ENCODE assay signal across 11 cellular contexts in genomic region chr5:150112211-150113046, GRCh38. TPM values are rescaled to one million over a fixed set of nuclear protein-coding genes. Genes with fewer than 3 reads are reported as not detected.
A peak's percentile ranks its signal among the peaks of the same experiment; 100 is the strongest.
DNase-seq lines count a peak whose midpoint lies in the region; ATAC-seq, FAIRE-seq and TF ChIP-seq lines count a peak whose summit lies in the region.
"Had no signal": no experiment of that assay in that cellular context is flagged by ENCODE, and none has a peak within 500 bp of the region (broad histone marks: within the 10 kb centered on the region; RNA-seq: fewer than 3 reads in every experiment).

No MANE protein-coding gene starts in this region.

- peaks cover 32% of the 10 kb centered on the region for H3K27me3 Mint-ChIP-seq in stimulated activated memory B cell treated with anti-CD40 and anti-IgM and Interleukin-4, amounts not matched to agents 10 μg/mL and 1 μg/mL and 100 μg/mL, for 72 hours

- H3K9me3 ChIP-seq in HAP-1 (no peaks in the 10 kb centered on the region), K562 (replicated peaks; ENCODE audit: control insufficient read depth, insufficient read depth, low read depth, low read length) (no peaks in the 10 kb centered on the region), kidney (ENCODE audit: control insufficient read depth in 1 of 2, low read length in 2 of 2) (no peaks in the 10 kb centered on the region), tibial nerve (no peaks in the 10 kb centered on the region)

- intact Hi-C loops in K562 (cut with micrococcal nuclease) (loop anchor here (10.0 kb wide), 1 partner anchor 88 kb away; no protein-coding TSS in a partner anchor), kidney (cut with DNase I) (no loop called here)

- no peaks in the 10 kb centered on the region for H3K36me3 Mint-ChIP-seq in stimulated activated memory B cell treated with anti-CD40 and anti-IgM and Interleukin-4, amounts not matched to agents 10 μg/mL and 1 μg/mL and 100 μg/mL, for 72 hours
- H3K36me3 Mint-ChIP-seq: WTC11 had no signal

- H3K79me2 ChIP-seq in K562 (ENCODE audit: control insufficient read depth, insufficient read depth, low read length), result no peaks in the 10 kb centered on the region

- CTCF ChIA-PET in K562 (lab: Yijun Ruan, JAX; ENCODE audit: low intra/inter-chr PET ratio), result no interaction called here

- TF ChIP-seq RAD21 in K562 (CRISPR knock-in tag; conservative IDR thresholded peaks at IDR 0.05 in 1 of 2, IDR thresholded peaks at IDR 0.05 in 1 of 2), result no peak

- no peak overlapping the region for H3K4me3 Mint-ChIP-seq in stimulated activated memory B cell treated with anti-CD40 and anti-IgM and Interleukin-4, amounts not matched to agents 10 μg/mL and 1 μg/mL and 100 μg/mL, for 72 hours
- H3K4me3 Mint-ChIP-seq: effector memory CD8-positive, alpha-beta T cell; WTC11 had no signal

- H3K4me3 ChIP-seq in HAP-1 (no peak overlapping the region), K562 (no peak overlapping the region), kidney (ENCODE audit: low read length in 2 of 2) (no peak overlapping the region), tibial nerve (no peak overlapping the region)

- H3K4me2 ChIP-seq in K562 (ENCODE audit: insufficient read depth, low read length), result no peak overlapping the region

- peak; percentile 76 to 84 for DNase-seq in HAP-1 (ENCODE audit: low spot score in 2 of 2)
- peak in 1 of 4 experiments; percentile 7 for DNase-seq in K562 (ENCODE audit: extremely low read depth in 1 of 4, low spot score in 3 of 4)
- DNase-seq in kidney, result peak; percentile 82
- peak; percentile 26 to 33 for DNase-seq in tibial nerve (ENCODE audit: low spot score in 2 of 2)
- DNase-seq in stimulated activated CD4-positive, alpha-beta T cell treated with anti-CD3 and anti-CD28 coated beads, Interleukin-2, amount 100 ng/mL, for 48 hours, result no peak
- no peak for DNase-seq in NCI-H1105 treated with DMSO at 0.1 percent for 48 hours (lab: John Stamatoyannopoulos, UW)
- DNase-seq: effector memory CD8-positive, alpha-beta T cell; KBM-7 had no signal

- BruUV-seq in K562 (replicated peaks; lab: Mats Ljungman, UMichigan), result no TSS peak

- no peak for TF ChIP-seq POLR2A in K562 (conservative IDR thresholded peaks at IDR 0.05)
- no peak for TF ChIP-seq POLR2A in tibial nerve (IDR thresholded peaks at IDR 0.05)

- no peak overlapping the region for H3K27ac Mint-ChIP-seq in stimulated activated memory B cell treated with anti-CD40 and anti-IgM and Interleukin-4, amounts not matched to agents 10 μg/mL and 1 μg/mL and 100 μg/mL, for 72 hours
- H3K27ac Mint-ChIP-seq: effector memory CD8-positive, alpha-beta T cell had no signal

- no peak overlapping the region for H3K27ac ChIP-seq in K562 (ENCODE audit: extremely low read depth, low read depth, low read length)
- H3K27ac ChIP-seq in kidney (ENCODE audit: low read depth in 2 of 2, low read length in 2 of 2), result peak overlapping the region in 1 of 2 donors; percentile 1
- H3K27ac ChIP-seq in tibial nerve, result peak overlapping the region; percentile 36 to 88 (median 65)

- POLR2A ChIA-PET in K562 (lab: Yijun Ruan, JAX), result interaction anchor here (1.7 kb wide), 1 partner anchor 9 kb away, joined by 5 read pairs; no protein-coding TSS in a partner anchor

- 0 out of 2 replicates have a peak overlapping the region, but pooled peaks have one; percentile 3 for H2AFZ ChIP-seq in K562 (ENCODE audit: low read depth, low read length)

- H3K4me1 Mint-ChIP-seq in stimulated activated memory B cell treated with anti-CD40 and anti-IgM and Interleukin-4, amounts not matched to agents 10 μg/mL and 1 μg/mL and 100 μg/mL, for 72 hours, result peaks cover 10% of the 10 kb centered on the region

- H3K27me3 ChIP-seq in HAP-1 (ENCODE audit: low read depth), result no peaks in the 10 kb centered on the region
- no peaks in the 10 kb centered on the region for H3K27me3 ChIP-seq in K562 (ENCODE audit: control insufficient read depth in 2 of 2, insufficient read depth in 2 of 2, low read length in 2 of 2)
- no peaks in the 10 kb centered on the region for H3K27me3 ChIP-seq in tibial nerve

- H3K9me1 ChIP-seq in K562 (ENCODE audit: control insufficient read depth, insufficient read depth, low read length), result no peaks in the 10 kb centered on the region

- in situ Hi-C loops in HAP-1 (cut with MboI; ENCODE audit: low sequenced_read_pairs) (no loop called here), K562 (cut with MboI) (no loop called here)

- H3K4me1 ChIP-seq in HAP-1 (peaks cover 12% of the 10 kb centered on the region), K562 (replicated peaks in 1 of 2; ENCODE audit: control insufficient read depth in 2 of 2, insufficient read depth in 2 of 2, low read length in 2 of 2) (peaks cover 21 to 41% of the 10 kb centered on the region in 2 experiments; a peak in 4 of 5 replicates), kidney (ENCODE audit: control insufficient read depth in 1 of 2, insufficient read depth in 1 of 2, low read depth in 1 of 2, low read length in 2 of 2) (peaks cover 0 to 4% of the 10 kb centered on the region in 2 donors), tibial nerve (peaks cover 0 to 56% (median 13%) of the 10 kb centered on the region in 4 donors)

- no peaks in the 10 kb centered on the region for H3K36me3 ChIP-seq in HAP-1 (replicated peaks)
- no peaks in the 10 kb centered on the region for H3K36me3 ChIP-seq in K562 (ENCODE audit: control insufficient read depth, insufficient read depth, low read length)
- no peaks in the 10 kb centered on the region for H3K36me3 ChIP-seq in kidney (ENCODE audit: control insufficient read depth in 1 of 2, insufficient read depth in 2 of 2, low read length in 2 of 2)
- peaks cover 0 to 36% (median 0%) of the 10 kb centered on the region in 3 donors for H3K36me3 ChIP-seq in tibial nerve

- no peaks in the 10 kb centered on the region for H3K9me3 Mint-ChIP-seq in stimulated activated memory B cell treated with anti-CD40 and anti-IgM and Interleukin-4, amounts not matched to agents 10 μg/mL and 1 μg/mL and 100 μg/mL, for 72 hours
- H3K9me3 Mint-ChIP-seq: effector memory CD8-positive, alpha-beta T cell; WTC11 had no signal

- no peak for FAIRE-seq in K562 (lab: Jason Lieb, UNC)
- no peak for FAIRE-seq in kidney (lab: Jason Lieb, UNC)
- FAIRE-seq: GM19239 had no signal

- H4K20me1 ChIP-seq in K562 (replicated peaks; ENCODE audit: control insufficient read depth, insufficient read depth, low read length), result 0 out of 2 replicates have a peak, but pooled peaks cover 3% of the 10 kb centered on the region

- no peak for TF ChIP-seq CTCF in K562 (IDR thresholded peaks at IDR 0.05 in 2 of 3, conservative IDR thresholded peaks at IDR 0.05 in 1 of 3; ENCODE audit: insufficient read depth in 2 of 3, low read depth in 1 of 3, low read length in 3 of 3)
- TF ChIP-seq CTCF in kidney (IDR thresholded peaks at IDR 0.05; ENCODE audit: borderline replicate concordance, extremely low read depth, insufficient read depth), result no peak
- no peak for TF ChIP-seq CTCF in tibial nerve (IDR thresholded peaks at IDR 0.05)

- no peak overlapping the region; a peak in 2 of 4 replicates for H3K9ac ChIP-seq in K562 (ENCODE audit: insufficient read depth in 1 of 2, low read depth in 2 of 2, low read length in 2 of 2)
- no peak overlapping the region for H3K9ac ChIP-seq in kidney (ENCODE audit: low read length in 2 of 2)

- no peak for TF ChIP-seq EP300 in K562 (IDR thresholded peaks at IDR 0.05; ENCODE audit: low read length)
- no peak for TF ChIP-seq EP300 in tibial nerve (IDR thresholded peaks at IDR 0.05)

- WGBS in K562 (ENCODE audit: insufficient coverage, low coverage, missing lambda C conversion rate), result 50% methylated on average over 6 of the region's 6 CpGs
- WGBS in tibial nerve, 2 donors, result 12 to 24% methylated on average over 6 of the region's 6 CpGs

- no peak for ATAC-seq in K562
- ATAC-seq in stimulated activated memory B cell treated with anti-CD40 and anti-IgM and Interleukin-4, amounts not matched to agents 10 μg/mL and 1 μg/mL and 100 μg/mL, for 72 hours, result no peak
- ATAC-seq: effector memory CD8-positive, alpha-beta T cell had no signal

RNA-seq across cellular contexts. Expression of gene CSF1R, which starts 26.1 kb away (rescaled TPM):
- total RNA-seq in K562 (2011; cell fraction: chromatin; rRNA removed; ENCODE audit: low replicate concordance), result not detected in 2 replicates
- total RNA-seq in K562 (2011; cell fraction: nucleolus; rRNA removed), result not detected in 2 replicates
- not detected in 2 replicates for total RNA-seq in K562 (2011; cell fraction: nucleoplasm; rRNA removed)
- total RNA-seq in K562 (2014; rRNA removed), result not detected in 2 replicates
- total RNA-seq in K562 (2014; rRNA removed; fragmentation: Illumina TruSeq; extraction: Trizol), result not detected in 2 replicates
- total RNA-seq in K562 (2015; rRNA removed; fragmentation: Illumina TruSeq; extraction: Trizol), result not detected in 2 replicates
- 0.20 and 0.22 TPM in 2 replicates for total RNA-seq in K562 (2021)
- 0.03 TPM in 1 of 2 replicates, not detected in the other for polyA plus RNA-seq in K562 (2011; rRNA removed)
- 0.03 TPM in 1 of 2 replicates, not detected in the other for polyA plus RNA-seq in K562 (2011; cell fraction: cytosol; rRNA removed)
- polyA plus RNA-seq in K562 (2011; cell fraction: nucleus; rRNA removed), result 0.13 TPM in 1 of 2 replicates, not detected in the other
- polyA plus RNA-seq in K562 (2012), result 0.12 TPM in 1 of 2 replicates, not detected in the other
- not detected in 2 replicates for polyA plus RNA-seq in K562 (2014; fragmentation: Illumina TruSeq; extraction: Trizol)
- polyA plus RNA-seq in K562 (2014; fragmentation: Nextera tagmentation; extraction: Ambion mirVana), result not detected
- 0.64 TPM in 1 of 2 replicates, not detected in the other for polyA plus RNA-seq in K562 (2014; rRNA removed)
- polyA minus RNA-seq in K562 (2011; rRNA and poly(A)+ RNA removed), result 0.39 TPM in 1 of 2 replicates, not detected in the other
- polyA minus RNA-seq in K562 (2011; cell fraction: cytosol; rRNA and poly(A)+ RNA removed), result not detected in 2 replicates
- not detected in 2 replicates for polyA minus RNA-seq in K562 (2011; cell fraction: nucleus; rRNA and poly(A)+ RNA removed)
- total RNA-seq in kidney, result 55.8 TPM
- polyA plus RNA-seq in kidney (ENCODE audit: insufficient read depth, low read depth, low replicate concordance), result 7.5 TPM
- 10 to 100 TPM; 35.4 to 57.9 (median 45.3) TPM for total RNA-seq in tibial nerve

RNA-seq across cellular contexts. Expression of gene PDGFRB, which starts 43.2 kb away (rescaled TPM):
- 2.1 and 7.7 TPM in 2 replicates for total RNA-seq in K562 (2011; cell fraction: chromatin; rRNA removed; ENCODE audit: low replicate concordance)
- total RNA-seq in K562 (2011; cell fraction: nucleolus; rRNA removed), result 1.8 and 5.2 TPM in 2 replicates
- 3.0 and 3.6 TPM in 2 replicates for total RNA-seq in K562 (2011; cell fraction: nucleoplasm; rRNA removed)
- total RNA-seq in K562 (2014; rRNA removed) (0.09 TPM in 1 of 2 replicates, not detected in the other), K562 (2014; rRNA removed; fragmentation: Illumina TruSeq; extraction: Trizol) (0.07 and 0.13 TPM in 2 replicates), K562 (2015; rRNA removed; fragmentation: Illumina TruSeq; extraction: Trizol) (not detected in 2 replicates), K562 (2021) (0.51 and 0.86 TPM in 2 replicates), kidney (104 TPM), tibial nerve (100 to 1,000 TPM; 171 to 354 (median 217) TPM)
- polyA plus RNA-seq in K562 (2011; rRNA removed) (1.1 and 1.5 TPM in 2 replicates), K562 (2014; fragmentation: Illumina TruSeq; extraction: Trizol) (0.03 and 0.09 TPM in 2 replicates), K562 (2014; fragmentation: Nextera tagmentation; extraction: Ambion mirVana) (not detected), K562 (2014; rRNA removed) (0.01 and 0.07 TPM in 2 replicates), kidney (ENCODE audit: insufficient read depth, low read depth, low replicate concordance) (50.4 TPM)
- 0.71 and 1.6 TPM in 2 replicates for polyA plus RNA-seq in K562 (2011; cell fraction: cytosol; rRNA removed)
- polyA plus RNA-seq in K562 (2011; cell fraction: nucleus; rRNA removed), result 2.5 and 3.8 TPM in 2 replicates
- 0.14 and 0.29 TPM in 2 replicates for polyA plus RNA-seq in K562 (2012)
- 0.48 and 1.0 TPM in 2 replicates for polyA minus RNA-seq in K562 (2011; rRNA and poly(A)+ RNA removed)
- polyA minus RNA-seq in K562 (2011; cell fraction: cytosol; rRNA and poly(A)+ RNA removed), result 2.6 and 3.1 TPM in 2 replicates
- polyA minus RNA-seq in K562 (2011; cell fraction: nucleus; rRNA and poly(A)+ RNA removed), result 1.5 and 3.9 TPM in 2 replicates

RNA-seq across cellular contexts. Expression of gene CDX1, which starts 54.1 kb away (rescaled TPM):
- total RNA-seq in K562 (2011; cell fraction: chromatin; rRNA removed; ENCODE audit: low replicate concordance), result not detected in 2 replicates
- total RNA-seq in K562 (2011; cell fraction: nucleolus; rRNA removed), result not detected in 2 replicates
- total RNA-seq in K562 (2011; cell fraction: nucleoplasm; rRNA removed), result not detected in 2 replicates
- total RNA-seq in K562 (2014; rRNA removed) (not detected in 2 replicates), K562 (2014; rRNA removed; fragmentation: Illumina TruSeq; extraction: Trizol) (not detected in 2 replicates), K562 (2015; rRNA removed; fragmentation: Illumina TruSeq; extraction: Trizol) (not detected in 2 replicates), K562 (2021) (0.16 TPM in 1 of 2 replicates, not detected in the other), kidney (not detected), tibial nerve (1 to 10 TPM in 1 of 4 donors, under 1 TPM in 1, not detected in 2; 0.22 to 2.5 TPM)
- polyA plus RNA-seq in K562 (2011; rRNA removed) (0.06 TPM in 1 of 2 replicates, not detected in the other), K562 (2014; fragmentation: Illumina TruSeq; extraction: Trizol) (not detected in 2 replicates), K562 (2014; fragmentation: Nextera tagmentation; extraction: Ambion mirVana) (not detected), K562 (2014; rRNA removed) (not detected in 2 replicates), kidney (ENCODE audit: insufficient read depth, low read depth, low replicate concordance) (0.39 TPM)
- polyA plus RNA-seq in K562 (2011; cell fraction: cytosol; rRNA removed), result not detected in 2 replicates
- polyA plus RNA-seq in K562 (2011; cell fraction: nucleus; rRNA removed), result not detected in 2 replicates
- polyA plus RNA-seq in K562 (2012), result not detected in 2 replicates
- not detected in 2 replicates for polyA minus RNA-seq in K562 (2011; rRNA and poly(A)+ RNA removed)
- not detected in 2 replicates for polyA minus RNA-seq in K562 (2011; cell fraction: cytosol; rRNA and poly(A)+ RNA removed)
- polyA minus RNA-seq in K562 (2011; cell fraction: nucleus; rRNA and poly(A)+ RNA removed), result not detected in 2 replicates

Comparison
In these comparisons a context has a peak if more than half of its experiments do, and no peak if none do; other contexts are left out.
1. DNase-seq: peak in HAP-1 (2 of 2), kidney (single experiment) and tibial nerve (2 of 2); none in stimulated activated CD4-positive, alpha-beta T cell treated with anti-CD3 and anti-CD28 coated beads, Interleukin-2, amount 100 ng/mL, for 48 hours (0 of 2) and NCI-H1105 treated with DMSO at 0.1 percent for 48 hours (single experiment).
2. RNA of gene CSF1R, which starts 26.1 kb away (total RNA-seq): 55.8 TPM in kidney (single experiment) and 35.4 to 57.9 TPM in tibial nerve; 0.20 to 0.22 TPM in K562; every median in the first group is over 10 times any median in the second.
3. RNA of gene PDGFRB, which starts 43.2 kb away (total RNA-seq): 171 to 354 TPM in tibial nerve and 104 TPM in kidney (single experiment); 0.07 to 7.7 TPM in K562; every median in the first group is over 10 times any median in the second.